11 cellular contexts compared by ENCODE assay signal in genomic region chr15:38682861-38683260, GRCh38.
A peak's percentile ranks its signal among the peaks of the same experiment; 100 is the strongest.
DNase-seq lines count a peak whose midpoint lies in the region; ATAC-seq and TF ChIP-seq lines count a peak whose summit lies in the region.
"Had no signal": no experiment of that assay in that cellular context is flagged by ENCODE, and none has a peak within 500 bp of the region (broad histone marks: within the 10 kb centered on the region; RNA-seq: fewer than 3 reads in every experiment).

No MANE protein-coding gene starts in this region.

- POLR2A ChIA-PET in T-cell (lab: Charles Lee): interaction anchor here (0.7 to 1.1 kb wide), 5 partner anchors 30 to 747 kb away, joined by 3 to 6 read pairs (median 4); no protein-coding TSS in a partner anchor
- POLR2A ChIA-PET in naive thymus-derived CD8-positive, alpha-beta T cell (lab: Charles Lee): interaction anchor here (0.9 to 9.7 kb wide), 10 partner anchors 8 to 129 kb away, joined by 4 to 206 read pairs (median 5); partner anchors contain the start of gene RASGRP1

- no peaks in the 10 kb centered on the region for H4K20me1 ChIP-seq in MM.1S (ENCODE audit: insufficient read depth, low read length)

- CTCF ChIA-PET in T-cell (lab: Charles Lee): interaction anchor here (0.6 to 9.8 kb wide), 20 partner anchors 7 to 209 kb away, joined by 3 to 249 read pairs (median 5); partner anchors contain the start of gene RASGRP1 (in 2 of the 2)

- H3K27ac ChIP-seq in upper lobe of left lung: no peak overlapping the region
- H3K27ac ChIP-seq in MM.1S (ENCODE audit: low read length): no peak overlapping the region
- H3K27ac ChIP-seq: gastrocnemius medialis, thyroid gland had no signal

- H3K9me3 Mint-ChIP-seq in activated T-cell treated with anti-CD3 and anti-CD28 coated beads, Interleukin-2, amount 50 U/mL, for 24 hours: no peaks in the 10 kb centered on the region
- H3K9me3 Mint-ChIP-seq in activated T-cell treated with anti-CD3 and anti-CD28 coated beads, Interleukin-2, amount 50 U/mL, for 4 hours: no peaks in the 10 kb centered on the region
- H3K9me3 Mint-ChIP-seq in T-cell: no peaks in the 10 kb centered on the region
- H3K9me3 Mint-ChIP-seq in naive thymus-derived CD8-positive, alpha-beta T cell: no peaks in the 10 kb centered on the region

- TF ChIP-seq POLR2A in upper lobe of left lung (IDR thresholded peaks at IDR 0.05): no peak

- TF ChIP-seq EP300 in upper lobe of left lung (IDR thresholded peaks at IDR 0.05): no peak

- no peak for ATAC-seq in activated T-cell treated with anti-CD3 and anti-CD28 coated beads, Interleukin-2, amount 50 U/mL, for 4 hours
- ATAC-seq in GM19438 (IDR thresholded peaks at IDR 0.05; ENCODE audit: low read depth, unreplicated experiment) (peak; percentile 42), T-cell (replicated peaks in 1 of 4) (no peak), upper lobe of left lung (ENCODE audit: low FRiP score in 2 of 2) (no peak)
- ATAC-seq in naive thymus-derived CD8-positive, alpha-beta T cell: no peak
- ATAC-seq: gastrocnemius medialis had no signal

- TF ChIP-seq CTCF in upper lobe of left lung (IDR thresholded peaks at IDR 0.05) (no peak), MM.1S (IDR thresholded peaks at IDR 0.05; ENCODE audit: low read length) (no peak)

- no peak overlapping the region for H3K4me2 ChIP-seq in MM.1S (ENCODE audit: low read depth, low read length)

- H3K9ac ChIP-seq in MM.1S (ENCODE audit: low read length): no peak overlapping the region

- H3K4me1 ChIP-seq in upper lobe of left lung (no peaks in the 10 kb centered on the region), MM.1S (ENCODE audit: low read length) (no peaks in the 10 kb centered on the region)
- H3K4me1 ChIP-seq: gastrocnemius medialis, thyroid gland had no signal

- no peaks in the 10 kb centered on the region for H3K27me3 ChIP-seq in upper lobe of left lung
- H3K27me3 ChIP-seq in MM.1S (replicated peaks; ENCODE audit: insufficient read depth, low read length): no peaks in the 10 kb centered on the region
- H3K27me3 ChIP-seq: gastrocnemius medialis, thyroid gland had no signal

- H3K36me3 Mint-ChIP-seq in activated T-cell treated with anti-CD3 and anti-CD28 coated beads, Interleukin-2, amount 50 U/mL, for 24 hours (ENCODE audit: low read depth): no peaks in the 10 kb centered on the region
- peaks cover under 1% of the 10 kb centered on the region for H3K36me3 Mint-ChIP-seq in activated T-cell treated with anti-CD3 and anti-CD28 coated beads, Interleukin-2, amount 50 U/mL, for 4 hours (ENCODE audit: insufficient read depth)
- H3K36me3 Mint-ChIP-seq in T-cell: no peaks in the 10 kb centered on the region
- H3K36me3 Mint-ChIP-seq in naive thymus-derived CD8-positive, alpha-beta T cell: no peaks in the 10 kb centered on the region

- H3K36me3 ChIP-seq in upper lobe of left lung (no peaks in the 10 kb centered on the region), MM.1S (replicated peaks; ENCODE audit: insufficient read depth, low read length) (no peaks in the 10 kb centered on the region)
- H3K36me3 ChIP-seq: gastrocnemius medialis, thyroid gland had no signal

- no peak overlapping the region for H2AFZ ChIP-seq in MM.1S (ENCODE audit: low read length)

- H3K9me3 ChIP-seq in upper lobe of left lung (no peaks in the 10 kb centered on the region), MM.1S (replicated peaks; ENCODE audit: insufficient read depth, low read length) (no peaks in the 10 kb centered on the region)
- H3K9me3 ChIP-seq: gastrocnemius medialis, thyroid gland had no signal

- H3K4me1 Mint-ChIP-seq in activated T-cell treated with anti-CD3 and anti-CD28 coated beads, Interleukin-2, amount 50 U/mL, for 24 hours (ENCODE audit: low read depth): peaks cover 69% of the 10 kb centered on the region
- H3K4me1 Mint-ChIP-seq in activated T-cell treated with anti-CD3 and anti-CD28 coated beads, Interleukin-2, amount 50 U/mL, for 4 hours (ENCODE audit: low read depth): peaks cover 72% of the 10 kb centered on the region
- peaks cover 66 to 86% (median 82%) of the 10 kb centered on the region in 3 donors for H3K4me1 Mint-ChIP-seq in T-cell
- peaks cover 44 to 76% (median 66%) of the 10 kb centered on the region in 4 donors for H3K4me1 Mint-ChIP-seq in naive thymus-derived CD8-positive, alpha-beta T cell

- 73 to 80% methylated on average over 2 of the region's 2 CpGs for WGBS in upper lobe of left lung, 2 donors

- H3K9me2 ChIP-seq in MM.1S (replicated peaks; ENCODE audit: insufficient read depth, low read length): no peaks in the 10 kb centered on the region

- DNase-seq in activated T-cell treated with anti-CD3 and anti-CD28 coated beads, Interleukin-2, amount 50 U/mL, for 24 hours: no peak
- no peak for DNase-seq in activated T-cell treated with anti-CD3 and anti-CD28 coated beads, Interleukin-2, amount 50 U/mL, for 4 hours
- no peak for DNase-seq in T-cell
- no peak for DNase-seq in naive thymus-derived CD8-positive, alpha-beta T cell
- DNase-seq in iPS-NIHi11 (ENCODE audit: low spot score): no peak
- DNase-seq in upper lobe of left lung: no peak
- no peak for DNase-seq in MM.1S
- DNase-seq: COR-L47, gastrocnemius medialis had no signal

- H3K4me3 ChIP-seq in upper lobe of left lung (no peak overlapping the region), MM.1S (ENCODE audit: low read length) (no peak overlapping the region)
- H3K4me3 ChIP-seq: gastrocnemius medialis, thyroid gland had no signal

- no peak overlapping the region for H3K4me3 Mint-ChIP-seq in activated T-cell treated with anti-CD3 and anti-CD28 coated beads, Interleukin-2, amount 50 U/mL, for 24 hours
- H3K4me3 Mint-ChIP-seq in activated T-cell treated with anti-CD3 and anti-CD28 coated beads, Interleukin-2, amount 50 U/mL, for 4 hours: no peak overlapping the region
- peak overlapping the region in 1 of 3 donors; percentile 68 for H3K4me3 Mint-ChIP-seq in T-cell
- peak overlapping the region in 1 of 10 donors; percentile 6 for H3K4me3 Mint-ChIP-seq in naive thymus-derived CD8-positive, alpha-beta T cell

- no peaks in the 10 kb centered on the region for H3F3A ChIP-seq in MM.1S (ENCODE audit: insufficient read depth, low read length)

- no peaks in the 10 kb centered on the region for H3K27me3 Mint-ChIP-seq in activated T-cell treated with anti-CD3 and anti-CD28 coated beads, Interleukin-2, amount 50 U/mL, for 24 hours
- H3K27me3 Mint-ChIP-seq in activated T-cell treated with anti-CD3 and anti-CD28 coated beads, Interleukin-2, amount 50 U/mL, for 4 hours (ENCODE audit: low read depth): no peaks in the 10 kb centered on the region
- H3K27me3 Mint-ChIP-seq in T-cell: no peaks in the 10 kb centered on the region
- H3K27me3 Mint-ChIP-seq in naive thymus-derived CD8-positive, alpha-beta T cell: no peaks in the 10 kb centered on the region

- H3K79me2 ChIP-seq in MM.1S (ENCODE audit: low read length): no peaks in the 10 kb centered on the region

- peak overlapping the region; percentile 93 for H3K27ac Mint-ChIP-seq in activated T-cell treated with anti-CD3 and anti-CD28 coated beads, Interleukin-2, amount 50 U/mL, for 24 hours
- peak overlapping the region; percentile 91 to 98 for H3K27ac Mint-ChIP-seq in T-cell
- peak overlapping the region in 8 of 10 donors; percentile 2 to 97 (median 88) for H3K27ac Mint-ChIP-seq in naive thymus-derived CD8-positive, alpha-beta T cell
